Comparison of ENCODE assay signal across 8 cellular contexts in genomic region chr1:27605796-27606707, GRCh38. TPM values are rescaled to one million over a fixed set of nuclear protein-coding genes. Genes with fewer than 3 reads are reported as not detected.
DNase-seq lines count a peak whose midpoint lies in the region; ATAC-seq and TF ChIP-seq lines count a peak whose summit lies in the region.

No MANE protein-coding gene starts in this region.

- H3K27ac Mint-ChIP-seq in Caco-2 (ENCODE audit: unreplicated experiment), result no peak overlapping the region
- H3K27ac Mint-ChIP-seq in activated T-helper 17 cell treated with anti-CD3 and anti-CD28 coated beads, Interleukin-2, amount 50 U/mL, for 72 hours, result peak overlapping the region; percentile 67

- H3K9me3 ChIP-seq in Caco-2, result no peaks in the 10 kb centered on the region
- no peaks in the 10 kb centered on the region for H3K9me3 ChIP-seq in HUES6 (ENCODE audit: control insufficient read depth, insufficient read depth, low read depth, low read length)
- no peaks in the 10 kb centered on the region for H3K9me3 ChIP-seq in Panc1 (ENCODE audit: control insufficient read depth, insufficient read depth, low read depth, low read length)
- no peaks in the 10 kb centered on the region for H3K9me3 ChIP-seq in prostate gland

- peaks cover 17% of the 10 kb centered on the region for H3K4me1 Mint-ChIP-seq in Caco-2 (ENCODE audit: low read depth, unreplicated experiment)
- peaks cover 8% of the 10 kb centered on the region for H3K4me1 Mint-ChIP-seq in activated T-helper 17 cell treated with anti-CD3 and anti-CD28 coated beads, Interleukin-2, amount 50 U/mL, for 72 hours

- peaks cover 33% of the 10 kb centered on the region for H3K4me1 ChIP-seq in Caco-2
- peaks cover 45% of the 10 kb centered on the region for H3K4me1 ChIP-seq in HUES6 (ENCODE audit: control insufficient read depth, insufficient read depth, low read length)
- peaks cover 24% of the 10 kb centered on the region for H3K4me1 ChIP-seq in Panc1 (ENCODE audit: control insufficient read depth, insufficient read depth, low read length)
- peaks cover 3% of the 10 kb centered on the region for H3K4me1 ChIP-seq in foreskin keratinocyte
- H3K4me1 ChIP-seq in prostate gland (replicated peaks), result peaks cover 9% of the 10 kb centered on the region

- no peaks in the 10 kb centered on the region for H3K27me3 ChIP-seq in Caco-2 (replicated peaks; ENCODE audit: control insufficient read depth, insufficient read depth, low read length)
- no peaks in the 10 kb centered on the region for H3K27me3 ChIP-seq in HUES6 (ENCODE audit: control insufficient read depth, insufficient read depth, low read length)
- H3K27me3 ChIP-seq in Panc1 (ENCODE audit: control insufficient read depth, insufficient read depth, low read length), result no peaks in the 10 kb centered on the region
- peaks cover 13% of the 10 kb centered on the region for H3K27me3 ChIP-seq in foreskin keratinocyte
- no peaks in the 10 kb centered on the region for H3K27me3 ChIP-seq in prostate gland (replicated peaks; ENCODE audit: insufficient read depth)

- H3K36me3 Mint-ChIP-seq in Caco-2 (ENCODE audit: insufficient read depth, unreplicated experiment), result peaks cover 11% of the 10 kb centered on the region
- no peaks in the 10 kb centered on the region for H3K36me3 Mint-ChIP-seq in activated T-helper 17 cell treated with anti-CD3 and anti-CD28 coated beads, Interleukin-2, amount 50 U/mL, for 72 hours (ENCODE audit: low read depth)

- in situ Hi-C loops in Panc1 (cut with HindIII; ENCODE audit: low pct_unique_long_range_greater_than_20kb, low sequenced_read_pairs), result loop anchor here (10.0 kb wide), 1 partner anchor 191 kb away; no protein-coding TSS in a partner anchor

- no peak for ATAC-seq in Panc1
- ATAC-seq in activated T-helper 17 cell treated with anti-CD3 and anti-CD28 coated beads, Interleukin-2, amount 50 U/mL, for 72 hours (replicated peaks), result no peak
- no peak for ATAC-seq in foreskin keratinocyte
- no peak for ATAC-seq in GM21723 (IDR thresholded peaks at IDR 0.05; ENCODE audit: unreplicated experiment)

- peak overlapping the region; percentile 48 for H3K4me3 Mint-ChIP-seq in Caco-2 (ENCODE audit: unreplicated experiment)
- H3K4me3 Mint-ChIP-seq in activated T-helper 17 cell treated with anti-CD3 and anti-CD28 coated beads, Interleukin-2, amount 50 U/mL, for 72 hours, result peak overlapping the region; percentile 83

- H3K36me3 ChIP-seq in Caco-2 (ENCODE audit: control insufficient read depth, insufficient read depth, low read length) (no peaks in the 10 kb centered on the region), HUES6 (ENCODE audit: control insufficient read depth, insufficient read depth, low read length) (no peaks in the 10 kb centered on the region), Panc1 (ENCODE audit: control insufficient read depth, insufficient read depth, low read length) (peaks cover 2% of the 10 kb centered on the region; the same call in 1 of the 2 replicates), prostate gland (no peaks in the 10 kb centered on the region)

- no TSS peak for BruUV-seq in Caco-2 (replicated peaks; lab: Mats Ljungman, UMichigan)
- no TSS peak for BruUV-seq in Panc1 (replicated peaks; lab: Mats Ljungman, UMichigan)

- H3K27ac ChIP-seq in HUES6 (ENCODE audit: low read depth, low read length) (no peak overlapping the region), Panc1 (ENCODE audit: low read length) (no peak overlapping the region), foreskin keratinocyte (no peak overlapping the region), prostate gland (no peak overlapping the region)

- peak; percentile 79 to 87 for TF ChIP-seq CTCF in Caco-2 (IDR thresholded peaks at IDR 0.05; ENCODE audit: insufficient read depth in 1 of 2, low read depth in 1 of 2, low read length in 1 of 2, severe bottlenecking in 1 of 2, unreplicated experiment in 1 of 2)
- peak; percentile 91 for TF ChIP-seq CTCF in Panc1 (IDR thresholded peaks at IDR 0.05)
- peak; percentile 94 for TF ChIP-seq CTCF in foreskin keratinocyte (conservative IDR thresholded peaks at IDR 0.05)
- TF ChIP-seq CTCF in prostate gland (IDR thresholded peaks at IDR 0.05), result peak; percentile 69 to 92 (median 84)

- CTCF ChIA-PET in Caco-2 (lab: Charles Lee), result interaction anchor here (0.6 to 3.6 kb wide), 17 partner anchors 25 to 287 kb away, joined by 3 to 53 read pairs (median 6); no protein-coding TSS in a partner anchor
- CTCF ChIA-PET in Panc1 (lab: Charles Lee), result interaction anchor here (0.5 to 2.8 kb wide), 18 partner anchors 31 to 305 kb away, joined by 3 to 19 read pairs (median 5); partner anchors contain the start of gene WASF2

- H3K4me3 ChIP-seq in Caco-2 (ENCODE audit: low read depth, low read length), result no peak overlapping the region
- H3K4me3 ChIP-seq in HUES6 (ENCODE audit: low read depth, low read length), result peak overlapping the region; percentile 44
- no peak overlapping the region for H3K4me3 ChIP-seq in Panc1 (ENCODE audit: low read depth in 2 of 2, low read length in 2 of 2)
- no peak overlapping the region for H3K4me3 ChIP-seq in prostate gland

- DNase-seq in Caco-2 (peak; percentile 64 to 68), Panc1 (ENCODE audit: low read depth, low spot score) (no peak), foreskin keratinocyte (no peak), prostate gland (ENCODE audit: low spot score) (peak; percentile 48), iPS-NIHi11 (ENCODE audit: low spot score) (no peak)

- intact Hi-C loops in Caco-2 (cut with micrococcal nuclease; ENCODE audit: unreplicated experiment) (loop anchor here (1.0 to 10.0 kb wide), 6 partner anchors 37 to 305 kb away; partner anchors contain the start of genes GPR3 and WASF2), Panc1 (cut with micrococcal nuclease; ENCODE audit: unreplicated experiment) (loop anchor here (1.0 to 5.0 kb wide), 4 partner anchors 49 to 214 kb away; partner anchors contain the start of gene GPR3), prostate gland (cut with DNase I) (loop anchor here (2.0 kb wide), 1 partner anchor 205 kb away; no protein-coding TSS in a partner anchor)

- no peak for TF ChIP-seq POLR2A in prostate gland (IDR thresholded peaks at IDR 0.05)

- no peaks in the 10 kb centered on the region for H3K27me3 Mint-ChIP-seq in Caco-2 (ENCODE audit: insufficient read depth, unreplicated experiment)
- no peaks in the 10 kb centered on the region for H3K27me3 Mint-ChIP-seq in activated T-helper 17 cell treated with anti-CD3 and anti-CD28 coated beads, Interleukin-2, amount 50 U/mL, for 72 hours

- WGBS in prostate gland, result 10% methylated on average over 11 of the region's 11 CpGs

- H3K9ac ChIP-seq in HUES6 (ENCODE audit: low read length), result peak overlapping the region; percentile 18

- H3K9me3 Mint-ChIP-seq in Caco-2 (ENCODE audit: unreplicated experiment), result no peaks in the 10 kb centered on the region
- no peaks in the 10 kb centered on the region for H3K9me3 Mint-ChIP-seq in activated T-helper 17 cell treated with anti-CD3 and anti-CD28 coated beads, Interleukin-2, amount 50 U/mL, for 72 hours

- POLR2A ChIA-PET in Caco-2 (lab: Charles Lee), result interaction anchor here (0.6 to 1.2 kb wide), 3 partner anchors 35 to 61 kb away, joined by 3 to 6 read pairs (median 4); no protein-coding TSS in a partner anchor
- POLR2A ChIA-PET in Panc1 (lab: Charles Lee), result interaction anchor here (0.6 kb wide), 2 partner anchors 60 to 738 kb away, joined by 13 to 17 read pairs; no protein-coding TSS in a partner anchor

RNA-seq across cellular contexts. Expression of gene AHDC1, which starts 2.1 kb away (rescaled TPM):
- 17.0 and 17.3 TPM in 2 replicates for total RNA-seq in Caco-2 (2022)
- total RNA-seq in Panc1 (2021; ENCODE audit: unreplicated experiment), result 47.1 TPM
- polyA plus RNA-seq in Panc1 (2012; ENCODE audit: insufficient read length), result 35.8 TPM
- 10 to 100 TPM; 13.3 to 22.3 TPM for total RNA-seq in activated T-helper 17 cell treated with anti-CD3 and anti-CD28 coated beads, Interleukin-2, amount 50 U/mL, for 72 hours
- total RNA-seq in foreskin keratinocyte, result 12.1 and 14.8 TPM in 2 replicates
- polyA plus RNA-seq in foreskin keratinocyte, result 4.0 and 5.4 TPM in 2 replicates
- total RNA-seq in prostate gland, result 10 to 100 TPM; 27.1 to 83.7 TPM

RNA-seq across cellular contexts. Expression of gene FGR, which starts 28.9 kb away (rescaled TPM):
- total RNA-seq in Caco-2 (2022), result not detected in 2 replicates
- total RNA-seq in Panc1 (2021; ENCODE audit: unreplicated experiment), result 0.18 TPM
- not detected for polyA plus RNA-seq in Panc1 (2012; ENCODE audit: insufficient read length)
- 1 to 10 TPM in 1 of 2 donors, not detected in 1; 1.2 TPM for total RNA-seq in activated T-helper 17 cell treated with anti-CD3 and anti-CD28 coated beads, Interleukin-2, amount 50 U/mL, for 72 hours
- not detected in 2 replicates for total RNA-seq in foreskin keratinocyte
- polyA plus RNA-seq in foreskin keratinocyte, result 0.02 TPM in 1 of 2 replicates, not detected in the other
- total RNA-seq in prostate gland, result 10 to 100 TPM in 1 of 2 donors, 1 to 10 TPM in 1; 4.0 to 10.8 TPM

Comparison
In these comparisons a context has a peak if more than half of its experiments do, and no peak if none do; other contexts are left out.
1. DNase-seq: peak in Caco-2 (2 of 2) and prostate gland (single experiment); none in Panc1 (single experiment), foreskin keratinocyte (0 of 2) and iPS-NIHi11 (single experiment).
2. Peak in every context shown above with its lines, with median percentiles within 50 percentile points of each other: CTCF ChIP-seq.